ENCODE assay signal across 8 cellular contexts in the genomic region with DNA sequence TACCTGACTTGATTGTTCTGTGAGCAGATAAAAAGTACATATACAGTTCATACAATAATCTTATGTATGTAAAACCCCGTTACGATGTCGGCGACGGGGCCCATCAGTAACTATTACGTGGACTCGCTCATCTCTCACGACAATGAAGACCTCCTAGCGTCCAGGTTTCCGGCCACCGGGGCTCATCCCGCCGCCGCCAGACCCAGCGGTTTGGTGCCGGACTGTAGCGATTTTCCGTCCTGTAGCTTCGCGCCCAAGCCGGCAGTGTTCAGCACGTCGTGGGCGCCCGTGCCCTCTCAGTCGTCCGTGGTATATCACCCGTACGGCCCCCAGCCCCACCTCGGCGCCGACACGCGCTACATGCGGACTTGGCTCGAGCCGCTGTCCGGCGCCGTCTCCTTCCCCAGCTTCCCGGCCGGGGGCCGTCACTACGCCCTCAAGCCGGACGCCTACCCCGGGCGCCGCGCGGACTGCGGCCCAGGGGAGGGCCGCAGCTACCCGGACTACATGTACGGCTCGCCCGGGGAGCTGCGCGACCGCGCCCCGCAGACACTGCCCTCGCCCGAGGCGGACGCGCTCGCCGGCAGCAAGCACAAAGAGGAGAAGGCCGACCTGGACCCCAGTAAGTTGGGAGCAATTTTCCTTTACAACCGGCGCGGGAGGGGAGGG. TPM values are rescaled to one million over a fixed set of nuclear protein-coding genes. Genes with fewer than 3 reads are reported as not detected.
A peak's percentile ranks its signal among the peaks of the same experiment; 100 is the strongest.
DNase-seq lines count a peak whose midpoint lies in the region; ATAC-seq, FAIRE-seq and TF ChIP-seq lines count a peak whose summit lies in the region.

A gene (plus strand): TSS at position 57 of the 669 bp plus-strand sequence. CDS start 28 bp downstream, at position 85.

- no peak; a peak in 1 of 5 replicates for TF ChIP-seq RAD21 in A549 (conservative IDR thresholded peaks at IDR 0.05 in 1 of 2, IDR thresholded peaks at IDR 0.05 in 1 of 2)

- TF ChIP-seq EP300 in A549 (IDR thresholded peaks at IDR 0.05): no peak

- H3K4me1 Mint-ChIP-seq in mesothelial cell of epicardium: peaks cover 21% of the 10 kb centered on the region

- no peak for TF ChIP-seq CTCF in A549 (IDR thresholded peaks at IDR 0.05)
- TF ChIP-seq CTCF in HEK293 (tag by site-specific recombination; IDR thresholded peaks at IDR 0.05): no peak; the same call in 1 of the 2 replicates
- no peak for TF ChIP-seq CTCF in astrocyte of the spinal cord (IDR thresholded peaks at IDR 0.05; ENCODE audit: low read depth, low read length)
- TF ChIP-seq CTCF in mesothelial cell of epicardium (IDR thresholded peaks at IDR 0.05; ENCODE audit: unreplicated experiment): no peak

- H3K27ac Mint-ChIP-seq in mesothelial cell of epicardium: peak within 1 kb of the TSS; percentile 34

- H3K4me1 ChIP-seq in A549 (peaks cover 10% of the 10 kb centered on the region), HEK293 (ENCODE audit: control insufficient read depth, insufficient read depth, low read length) (peaks cover 41% of the 10 kb centered on the region)

- no peak for DNase-seq in A549 (ENCODE audit: low read depth in 1 of 2, low spot score in 1 of 2)
- DNase-seq in astrocyte of the spinal cord (ENCODE audit: low read depth, low spot score): peak; percentile 49
- no peak for DNase-seq in mesothelial cell of epicardium (ENCODE audit: low spot score in 2 of 2, unreplicated experiment in 2 of 2)
- no peak for DNase-seq in GM19238 (ENCODE audit: insufficient read length, low spot score)
- DNase-seq in DMS153 treated with DMSO at 0.1 percent for 48 hours (lab: John Stamatoyannopoulos, UW; ENCODE audit: unreplicated experiment): no peak
- DNase-seq in inferior parietal cortex (ENCODE audit: extremely low spot score): no peak
- no peak for DNase-seq in cerebellar nuclear complex (lab: John Stamatoyannopoulos, UW)

- H3K9me3 ChIP-seq in A549 (no peaks in the 10 kb centered on the region), HEK293 (ENCODE audit: control insufficient read depth, insufficient read depth, low read depth, low read length) (no peaks in the 10 kb centered on the region)

- peak within 1 kb of the TSS; percentile 87 for H3K4me2 ChIP-seq in A549

- POLR2A ChIA-PET in A549 (lab: Yijun Ruan, JAX) (interaction anchor here (0.6 to 2.2 kb wide), 8 partner anchors 8 to 208 kb away, joined by 3 to 18 read pairs (median 4); a partner anchor contains a TSS), HEK293 (lab: Yijun Ruan, JAX) (interaction anchor here (0.6 to 3.7 kb wide), 17 partner anchors 8 to 388 kb away, joined by 3 to 34 read pairs (median 4); a partner anchor contains a TSS)

- WGBS in A549 (ENCODE audit: missing lambda C conversion rate): under 1% methylated on average over 26 of the region's 73 CpGs

- peaks cover 8 to 15% of the 10 kb centered on the region in 2 experiments; a peak in 2 of 3 replicates for H3K36me3 ChIP-seq in HEK293 (ENCODE audit: control insufficient read depth in 2 of 2, insufficient read depth in 1 of 2, low read length in 2 of 2)

- peaks cover 3% of the 10 kb centered on the region for H3K36me3 Mint-ChIP-seq in mesothelial cell of epicardium

- CTCF ChIA-PET in A549 (lab: Yijun Ruan, JAX): interaction anchor here (1.1 to 28.7 kb wide), 17 partner anchors 8 to 254 kb away, joined by 3 to 1074 read pairs (median 6); a partner anchor contains a TSS
- CTCF ChIA-PET in HEK293 (lab: Yijun Ruan, JAX): interaction anchor here (0.5 to 6.7 kb wide), 15 partner anchors 9 to 378 kb away, joined by 3 to 49 read pairs (median 5); a partner anchor contains a TSS

- peak within 1 kb of the TSS; percentile 71 for H3K4me3 Mint-ChIP-seq in mesothelial cell of epicardium

- peak; percentile 20; the same call in 1 of the 2 replicates for TF ChIP-seq POLR2A in A549 (IDR thresholded peaks at IDR 0.05; ENCODE audit: low read length)

- ATAC-seq in A549: peak; percentile 44 to 68

- no peak for FAIRE-seq in A549 (lab: Jason Lieb, UNC)

- H3K27ac ChIP-seq in A549 (peak within 1 kb of the TSS; percentile 93 to 96), HEK293 (ENCODE audit: extremely low read depth, low read depth, low read length) (peak within 1 kb of the TSS; percentile 99)

- no peaks in the 10 kb centered on the region for H3K9me3 Mint-ChIP-seq in mesothelial cell of epicardium

- in situ Hi-C loops in astrocyte of the spinal cord (cut with HindIII; ENCODE audit: low sequenced_read_pairs): loop anchor here (25.0 kb wide), 1 partner anchor 187 kb away; a partner anchor contains a TSS

- H3K4me3 ChIP-seq in A549 (peak within 1 kb of the TSS; percentile 83), HEK293 (ENCODE audit: low read depth, low read length) (peak within 1 kb of the TSS; percentile 94), astrocyte of the spinal cord (ENCODE audit: low read depth, low read length) (peak within 1 kb of the TSS; percentile 55)

- H3K27me3 Mint-ChIP-seq in mesothelial cell of epicardium (ENCODE audit: low read depth): peaks cover 100% of the 10 kb centered on the region

TF ChIP-seq in A549, 52 proteins besides CTCF, POLR2A, EP300 and RAD21 (continues in another document):
- TF ChIP-seq FOSB (CRISPR knock-in tag; IDR thresholded peaks at IDR 0.05) (no peak), CHD4 (IDR thresholded peaks at IDR 0.05; ENCODE audit: borderline replicate concordance) (no peak), HOXB13 (CRISPR knock-in tag; IDR thresholded peaks at IDR 0.05; ENCODE audit: low read depth) (no peak), KDM5A (IDR thresholded peaks at IDR 0.05) (no peak), FOXS1 (CRISPR knock-in tag; IDR thresholded peaks at IDR 0.05) (no peak), PHF8 (IDR thresholded peaks at IDR 0.05; ENCODE audit: borderline replicate concordance, low read depth) (peak; percentile 81; the same call in 1 of the 2 replicates), HOXB5 (CRISPR knock-in tag; IDR thresholded peaks at IDR 0.05) (no peak), MAZ (IDR thresholded peaks at IDR 0.05; ENCODE audit: borderline replicate concordance, low read depth, low read length) (no peak), JUN (IDR thresholded peaks at IDR 0.05) (peak in 1 of 2 experiments; percentile 39; a peak in 1 of 5 replicates), ZSCAN20 (CRISPR knock-in tag; IDR thresholded peaks at IDR 0.05) (no peak), NPAS2 (CRISPR knock-in tag; IDR thresholded peaks at IDR 0.05; ENCODE audit: borderline replicate concordance) (no peak), HEYL (CRISPR knock-in tag; IDR thresholded peaks at IDR 0.05) (no peak)
- TF ChIP-seq, protein P1, sequence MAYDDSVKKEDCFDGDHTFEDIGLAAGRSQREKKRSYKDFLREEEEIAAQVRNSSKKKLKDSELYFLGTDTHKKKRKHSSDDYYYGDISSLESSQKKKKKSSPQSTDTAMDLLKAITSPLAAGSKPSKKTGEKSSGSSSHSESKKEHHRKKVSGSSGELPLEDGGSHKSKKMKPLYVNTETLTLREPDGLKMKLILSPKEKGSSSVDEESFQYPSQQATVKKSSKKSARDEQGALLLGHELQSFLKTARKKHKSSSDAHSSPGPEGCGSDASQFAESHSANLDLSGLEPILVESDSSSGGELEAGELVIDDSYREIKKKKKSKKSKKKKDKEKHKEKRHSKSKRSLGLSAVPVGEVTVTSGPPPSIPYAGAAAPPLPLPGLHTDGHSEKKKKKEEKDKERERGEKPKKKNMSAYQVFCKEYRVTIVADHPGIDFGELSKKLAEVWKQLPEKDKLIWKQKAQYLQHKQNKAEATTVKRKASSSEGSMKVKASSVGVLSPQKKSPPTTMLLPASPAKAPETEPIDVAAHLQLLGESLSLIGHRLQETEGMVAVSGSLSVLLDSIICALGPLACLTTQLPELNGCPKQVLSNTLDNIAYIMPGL (CRISPR knock-in tag; IDR thresholded peaks at IDR 0.05; ENCODE audit: borderline replicate concordance): peak; percentile 63

TF ChIP-seq in HEK293, 187 proteins besides CTCF, POLR2A, EP300 and RAD21 (continues in another document):
- no peak for TF ChIP-seq ZSCAN23 (tag by site-specific recombination; IDR thresholded peaks at IDR 0.05)
- TF ChIP-seq ZNF184 (tag by site-specific recombination; IDR thresholded peaks at IDR 0.05): no peak
- TF ChIP-seq IKZF3 (tag by site-specific recombination; IDR thresholded peaks at IDR 0.05): no peak; the same call in 1 of the 2 replicates
- TF ChIP-seq ZNF19 (tag by site-specific recombination; IDR thresholded peaks at IDR 0.05; ENCODE audit: low read depth): no peak
- TF ChIP-seq ZNF530 (tag by site-specific recombination; IDR thresholded peaks at IDR 0.05; ENCODE audit: low read depth): no peak
- peak; percentile 12; the same call in 1 of the 2 replicates for TF ChIP-seq ZBTB17 (tag by site-specific recombination; IDR thresholded peaks at IDR 0.05)
- no peak for TF ChIP-seq ZNF843 (tag by site-specific recombination; IDR thresholded peaks at IDR 0.05)
- TF ChIP-seq SCRT1 (tag by site-specific recombination; IDR thresholded peaks at IDR 0.05; ENCODE audit: borderline replicate concordance): no peak
- TF ChIP-seq SP7 (tag by site-specific recombination; IDR thresholded peaks at IDR 0.05): no peak; the same call in 1 of the 2 replicates
- 0 out of 2 replicates have a peak, but pooled peaks have one; percentile 24 for TF ChIP-seq GLI4 (tag by site-specific recombination; IDR thresholded peaks at IDR 0.05)
- TF ChIP-seq KLF8 (tag by site-specific recombination; IDR thresholded peaks at IDR 0.05): no peak
- no peak for TF ChIP-seq SALL2 (tag by site-specific recombination; IDR thresholded peaks at IDR 0.05; ENCODE audit: borderline replicate concordance)
- TF ChIP-seq, protein P2, sequence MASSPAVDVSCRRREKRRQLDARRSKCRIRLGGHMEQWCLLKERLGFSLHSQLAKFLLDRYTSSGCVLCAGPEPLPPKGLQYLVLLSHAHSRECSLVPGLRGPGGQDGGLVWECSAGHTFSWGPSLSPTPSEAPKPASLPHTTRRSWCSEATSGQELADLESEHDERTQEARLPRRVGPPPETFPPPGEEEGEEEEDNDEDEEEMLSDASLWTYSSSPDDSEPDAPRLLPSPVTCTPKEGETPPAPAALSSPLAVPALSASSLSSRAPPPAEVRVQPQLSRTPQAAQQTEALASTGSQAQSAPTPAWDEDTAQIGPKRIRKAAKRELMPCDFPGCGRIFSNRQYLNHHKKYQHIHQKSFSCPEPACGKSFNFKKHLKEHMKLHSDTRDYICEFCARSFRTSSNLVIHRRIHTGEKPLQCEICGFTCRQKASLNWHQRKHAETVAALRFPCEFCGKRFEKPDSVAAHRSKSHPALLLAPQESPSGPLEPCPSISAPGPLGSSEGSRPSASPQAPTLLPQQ (tag by site-specific recombination; IDR thresholded peaks at IDR 0.05): peak; percentile 30; the same call in 1 of the 2 replicates

RNA-seq across cellular contexts. Expression of the gene that starts here (rescaled TPM):
- polyA plus RNA-seq in A549 (2011; rRNA removed) (2.3 and 5.2 TPM in 2 replicates), A549 (2017; fragmentation: RNase III; extraction: RNeasy Plus Mini Kit Qiagen cat#74134 plus additional on column Dnase treatment) (5.7 to 6.6 TPM (median 6.2 TPM) in 3 replicates)
- polyA plus RNA-seq in A549 (2012; cell fraction: cytosol; rRNA removed): 5.7 and 8.3 TPM in 2 replicates
- polyA plus RNA-seq in A549 (2012; cell fraction: nucleus; rRNA removed): 5.1 and 6.8 TPM in 2 replicates
- 0.29 and 0.88 TPM in 2 replicates for polyA minus RNA-seq in A549 (2011; rRNA and poly(A)+ RNA removed)
- 1.1 to 2.0 TPM (median 1.6 TPM) in 3 replicates for total RNA-seq in mesothelial cell of epicardium
